ENCODE assay signal across 1 cellular context in genomic region chr1:235631816-235632215, GRCh38.
TF ChIP-seq lines count a peak whose summit lies in the region.

No MANE protein-coding gene starts in this region.

TF ChIP-seq in GM23338, 12 proteins besides CTCF, POLR2A, EP300 and RAD21 (continued from another document):
- TF ChIP-seq ZNF462 (CRISPR knock-in tag; IDR thresholded peaks at IDR 0.05) (no peak), STAT1 (IDR thresholded peaks at IDR 0.05; ENCODE audit: unreplicated experiment) (no peak), NANOG (IDR thresholded peaks at IDR 0.05; ENCODE audit: borderline replicate concordance) (no peak), ETS1 (IDR thresholded peaks at IDR 0.05) (no peak), REST (IDR thresholded peaks at IDR 0.05; ENCODE audit: unreplicated experiment) (no peak), JUNB (IDR thresholded peaks at IDR 0.05; ENCODE audit: unreplicated experiment) (no peak), ZNF331 (CRISPR knock-in tag; IDR thresholded peaks at IDR 0.05; ENCODE audit: low read depth) (no peak), EZH2phosphoT487 (IDR thresholded peaks at IDR 0.05; ENCODE audit: unreplicated experiment) (no peak), CREB1 (CRISPR knock-in tag; IDR thresholded peaks at IDR 0.05; ENCODE audit: low read depth) (no peak), EZH2 (IDR thresholded peaks at IDR 0.05; ENCODE audit: low read depth, unreplicated experiment) (no peak)
